ENCODE assay signal across 8 cellular contexts in genomic region chr1:204520834-204521709, GRCh38. TPM values are rescaled to one million over a fixed set of nuclear protein-coding genes. Genes with fewer than 3 reads are reported as not detected.
DNase-seq lines count a peak whose midpoint lies in the region; ATAC-seq and TF ChIP-seq lines count a peak whose summit lies in the region.

No MANE protein-coding gene starts in this region.

- peaks cover 3% of the 10 kb centered on the region for H3K9me3 ChIP-seq in mucosa of descending colon

- peak; percentile 44 for ATAC-seq in HG02938 (IDR thresholded peaks at IDR 0.05; ENCODE audit: unreplicated experiment)
- peak; percentile 38 for ATAC-seq in mucosa of descending colon

- DNase-seq in activated gamma-delta T cell treated with Interleukin-2 at 50 U/mL for 16 hours (peak; percentile 57), activated gamma-delta T cell (lab: John Stamatoyannopoulos, UW) (no peak), NCI-H2171 (lab: John Stamatoyannopoulos, UW) (peak; percentile 26), mucosa of descending colon (no peak), nucleus accumbens (lab: John Stamatoyannopoulos, UW) (no peak), head of caudate nucleus (no peak)
- peak; percentile 27 for DNase-seq in activated T-helper 9 cell treated with anti-CD3 and anti-CD28 coated beads, Interleukin-2, amount 50 U/mL, for 16 hours (ENCODE audit: low read depth)

- peaks cover 15% of the 10 kb centered on the region for H3K4me1 ChIP-seq in mucosa of descending colon (ENCODE audit: low read depth)

- no peak overlapping the region for H3K4me3 ChIP-seq in mucosa of descending colon

- TF ChIP-seq CTCF in mucosa of descending colon (IDR thresholded peaks at IDR 0.05) = no peak

- intact Hi-C loops in mucosa of descending colon (cut with DNase I, micrococcal nuclease) (no loop called here), head of caudate nucleus (cut with DNase I) (no loop called here)

- H3K36me3 ChIP-seq in mucosa of descending colon (ENCODE audit: low read depth) = no peaks in the 10 kb centered on the region

RNA-seq across cellular contexts. Expression of gene MDM4, which starts 4.9 kb away (rescaled TPM):
- 10 to 100 TPM; 52.9 to 84.2 (median 80.2) TPM for total RNA-seq in mucosa of descending colon

RNA-seq across cellular contexts. Expression of gene PIK3C2B, which starts 26.5 kb away (rescaled TPM):
- 100 to 1,000 TPM in 1 of 3 donors, 10 to 100 TPM in 2; 66.5 to 117 (median 90.4) TPM for total RNA-seq in mucosa of descending colon

Comparison
In these comparisons a context has a peak if more than half of its experiments do, and no peak if none do; other contexts are left out.
1. DNase-seq: peak in activated gamma-delta T cell treated with Interleukin-2 at 50 U/mL for 16 hours (single experiment), NCI-H2171 (single experiment) and activated T-helper 9 cell treated with anti-CD3 and anti-CD28 coated beads, Interleukin-2, amount 50 U/mL, for 16 hours (single experiment); none in activated gamma-delta T cell (single experiment), mucosa of descending colon (0 of 3), nucleus accumbens (0 of 56) and head of caudate nucleus (0 of 42).